Comparison of ENCODE assay signal across 11 cellular contexts in genomic region chr11:3043315-3043871, GRCh38. TPM values are rescaled to one million over a fixed set of nuclear protein-coding genes. Genes with fewer than 3 reads are reported as not detected.
DNase-seq lines count a peak whose midpoint lies in the region; ATAC-seq and TF ChIP-seq lines count a peak whose summit lies in the region.
"Had no signal": no experiment of that assay in that cellular context is flagged by ENCODE, and none has a peak within 500 bp of the region (broad histone marks: within the 10 kb centered on the region; RNA-seq: fewer than 3 reads in every experiment).

No MANE protein-coding gene starts in this region.

- H3K4me1 Mint-ChIP-seq in brain, result no peaks in the 10 kb centered on the region

- H3K27ac Mint-ChIP-seq in brain, result peak overlapping the region in 3 of 5 experiments; percentile 24 to 88 (median 72)

- intact Hi-C loops in right cardiac atrium (cut with DNase I) (no loop called here), gastrocnemius medialis (cut with DNase I; ENCODE audit: low total_unique reads) (loop anchor here (1.0 to 10.0 kb wide), 4 partner anchors 14 to 651 kb away; partner anchors contain the start of genes ART1, ART5 and CARS1)

- H3K27me3 ChIP-seq in right cardiac atrium (ENCODE audit: control insufficient read depth, insufficient read depth) (no peaks in the 10 kb centered on the region), gastrocnemius medialis (no peaks in the 10 kb centered on the region)

- H3K9me3 Mint-ChIP-seq in brain, result no peaks in the 10 kb centered on the region

- H3K4me3 ChIP-seq in right cardiac atrium (ENCODE audit: low read length) (no peak overlapping the region), gastrocnemius medialis (peak overlapping the region in 2 of 4 donors; percentile 25 to 33)

- no peak for TF ChIP-seq CTCF in brain (conservative IDR thresholded peaks at IDR 0.05)
- TF ChIP-seq CTCF in gastrocnemius medialis (IDR thresholded peaks at IDR 0.05 in 4 of 5, conservative IDR thresholded peaks at IDR 0.05 in 1 of 5), result no peak

- no peaks in the 10 kb centered on the region for H3K9me3 ChIP-seq in right cardiac atrium (ENCODE audit: control insufficient read depth, low read length)
- H3K9me3 ChIP-seq in gastrocnemius medialis, result no peaks in the 10 kb centered on the region

- peaks cover 0 to 27% of the 10 kb centered on the region in 2 donors for H3K36me3 ChIP-seq in gastrocnemius medialis

- ATAC-seq in right cardiac atrium (peak; percentile 50 to 72), gastrocnemius medialis (peak; percentile 63 to 65), HG02759 (IDR thresholded peaks at IDR 0.05; ENCODE audit: unreplicated experiment) (no peak), GM21825 (IDR thresholded peaks at IDR 0.05; ENCODE audit: unreplicated experiment) (no peak)
- ATAC-seq: Panc1 had no signal

- peaks cover 11% of the 10 kb centered on the region for H3K36me3 Mint-ChIP-seq in brain

- H3K4me3 Mint-ChIP-seq in brain, result peak overlapping the region in 1 of 5 experiments; percentile 27

- in situ Hi-C loops in gastrocnemius medialis (cut with MboI; ENCODE audit: low sequenced_read_pairs in 4 of 4), result loop anchor here in 2 of 4 donors (5.0 kb wide), 1 partner anchor 49 kb away; no protein-coding TSS in a partner anchor

- H3K27ac ChIP-seq in right cardiac atrium (ENCODE audit: low read length), result no peak overlapping the region
- H3K27ac ChIP-seq in gastrocnemius medialis, result peak overlapping the region; percentile 92 to 99 (median 98)

- H3K4me1 ChIP-seq in right cardiac atrium (ENCODE audit: control insufficient read depth, insufficient read depth, low read length), result peaks cover 7% of the 10 kb centered on the region
- peaks cover 49 to 60% of the 10 kb centered on the region in 2 donors for H3K4me1 ChIP-seq in gastrocnemius medialis

- DNase-seq in GM03348 (ENCODE audit: low spot score), result peak; percentile 83
- peak; percentile 73 to 83 (median 76) for DNase-seq in right cardiac atrium
- DNase-seq in gastrocnemius medialis, result peak; percentile 91 to 99
- DNase-seq in NCI-H524 treated with DMSO at 0.1 percent for 48 hours (lab: John Stamatoyannopoulos, UW), result no peak
- no peak for DNase-seq in NCI-H1436 treated with DMSO at 0.1 percent for 48 hours (lab: John Stamatoyannopoulos, UW)
- DNase-seq: activated CD4-positive, alpha-beta T cell treated with anti-CD3 and anti-CD28 coated beads for 48 hours; mesendoderm had no signal

- 78% methylated on average over 16 of the region's 16 CpGs for WGBS in right cardiac atrium

- TF ChIP-seq POLR2A in gastrocnemius medialis (IDR thresholded peaks at IDR 0.05), result peak in 1 of 2 donors; percentile 4

- H3K27me3 Mint-ChIP-seq in brain, result no peaks in the 10 kb centered on the region

RNA-seq across cellular contexts. Expression of gene CARS1, which starts 13.8 kb away (rescaled TPM):
- polyA plus RNA-seq in brain (ENCODE audit: insufficient read depth, low read depth, low replicate concordance) (63.5 TPM), right cardiac atrium (10.8 TPM)
- total RNA-seq in right cardiac atrium (10 to 100 TPM; 14.4 to 18.8 (median 16.5) TPM), gastrocnemius medialis (10 to 100 TPM; 31.5 to 46.5 (median 34.7) TPM)

RNA-seq across cellular contexts. Expression of gene NAP1L4, which starts 51.3 kb away (rescaled TPM):
- polyA plus RNA-seq in brain (ENCODE audit: insufficient read depth, low read depth, low replicate concordance), result 88.6 TPM
- 100 to 1,000 TPM; 147 to 188 (median 159) TPM for total RNA-seq in right cardiac atrium
- polyA plus RNA-seq in right cardiac atrium, result 132 TPM
- total RNA-seq in gastrocnemius medialis, result 100 to 1,000 TPM in 3 of 4 donors, 10 to 100 TPM in 1; 86.4 to 123 (median 111) TPM

Comparison
In these comparisons a context has a peak if more than half of its experiments do, and no peak if none do; other contexts are left out.
1. DNase-seq: peak in GM03348 (single experiment), right cardiac atrium (3 of 3) and gastrocnemius medialis (2 of 2); none in NCI-H524 treated with DMSO at 0.1 percent for 48 hours (single experiment) and NCI-H1436 treated with DMSO at 0.1 percent for 48 hours (single experiment).
2. ATAC-seq: peak in right cardiac atrium (2 of 2) and gastrocnemius medialis (2 of 2); none in HG02759 (single experiment) and GM21825 (single experiment).